Comparison of ENCODE assay signal across 1 cellular context in the genomic region with DNA sequence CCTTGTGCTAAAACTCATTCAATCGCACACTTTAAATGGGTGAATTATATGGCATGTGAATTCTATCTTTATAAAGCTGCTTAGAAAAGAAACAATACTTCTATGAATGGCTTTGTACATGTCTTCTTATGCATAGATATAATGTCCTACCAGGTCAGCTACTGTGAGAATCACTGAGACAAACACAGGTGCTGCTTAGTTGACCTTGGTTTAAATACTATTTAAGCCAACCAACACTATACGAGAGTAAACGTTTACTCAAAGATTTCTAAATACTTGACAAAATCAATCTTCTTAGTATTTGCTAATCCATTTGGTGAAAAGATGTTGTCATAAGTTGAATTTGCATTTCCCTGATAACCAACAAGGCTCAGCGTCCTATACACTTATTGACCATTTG.
TF ChIP-seq lines count a peak whose summit lies in the region.

No MANE protein-coding gene starts in this region.

TF ChIP-seq in HepG2, 621 proteins besides CTCF, POLR2A, EP300 and RAD21 (continued from another document):
- no peak for TF ChIP-seq ZBED4 (CRISPR knock-in tag; IDR thresholded peaks at IDR 0.05; ENCODE audit: borderline replicate concordance)
- TF ChIP-seq, protein P1, sequence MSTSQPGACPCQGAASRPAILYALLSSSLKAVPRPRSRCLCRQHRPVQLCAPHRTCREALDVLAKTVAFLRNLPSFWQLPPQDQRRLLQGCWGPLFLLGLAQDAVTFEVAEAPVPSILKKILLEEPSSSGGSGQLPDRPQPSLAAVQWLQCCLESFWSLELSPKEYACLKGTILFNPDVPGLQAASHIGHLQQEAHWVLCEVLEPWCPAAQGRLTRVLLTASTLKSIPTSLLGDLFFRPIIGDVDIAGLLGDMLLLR (CRISPR knock-in tag; IDR thresholded peaks at IDR 0.05) = no peak
- no peak for TF ChIP-seq ZNF672 (CRISPR knock-in tag; IDR thresholded peaks at IDR 0.05)
